ENCODE assay signal across 10 cellular contexts in the genomic region with DNA sequence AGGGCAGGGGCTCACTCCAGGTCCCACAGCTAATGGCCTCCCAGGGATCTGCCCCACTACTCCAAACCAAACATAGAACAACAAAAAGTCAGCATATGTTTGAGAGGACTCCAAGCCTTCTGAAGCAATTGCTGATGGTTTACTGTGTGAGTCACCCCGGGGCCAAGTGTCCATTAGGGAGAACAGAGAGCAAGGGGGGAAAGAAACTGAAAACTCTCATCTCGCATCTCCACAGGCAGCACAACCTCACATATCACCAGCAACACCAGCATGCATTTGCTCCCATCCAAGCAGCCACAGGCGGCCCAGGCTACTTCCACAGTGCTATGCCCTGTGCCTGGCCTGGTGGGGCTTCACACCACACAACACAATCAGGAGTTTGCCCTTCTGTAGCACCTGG. TPM values are rescaled to one million over a fixed set of nuclear protein-coding genes. Genes with fewer than 3 reads are reported as not detected.
DNase-seq lines count a peak whose midpoint lies in the region; ATAC-seq, FAIRE-seq and TF ChIP-seq lines count a peak whose summit lies in the region.
"Had no signal": no experiment of that assay in that cellular context is flagged by ENCODE, and none has a peak within 500 bp of the region (broad histone marks: within the 10 kb centered on the region; RNA-seq: fewer than 3 reads in every experiment).

No MANE protein-coding gene starts in this region.

- peak overlapping the region; percentile 2 for H2AFZ ChIP-seq in astrocyte (ENCODE audit: low read depth, low read length)

- H3K9me3 Mint-ChIP-seq in astrocyte (ENCODE audit: unreplicated experiment): peaks cover 2% of the 10 kb centered on the region
- H3K9me3 Mint-ChIP-seq in immature natural killer cell: no peaks in the 10 kb centered on the region

- H3K4me2 ChIP-seq in astrocyte (ENCODE audit: low read length): peak overlapping the region; percentile 21

- no peaks in the 10 kb centered on the region for H3K36me3 ChIP-seq in astrocyte (ENCODE audit: insufficient read depth, low read length)
- peaks cover 0 to 6% (median 5%) of the 10 kb centered on the region in 3 donors for H3K36me3 ChIP-seq in skeletal muscle tissue (ENCODE audit: control insufficient read depth in 3 of 3, insufficient read depth in 3 of 3, low read length in 3 of 3)

- H3K27ac ChIP-seq in astrocyte (ENCODE audit: low read depth, low read length): no peak overlapping the region
- H3K27ac ChIP-seq in skeletal muscle tissue (ENCODE audit: low read depth, low read length): peak overlapping the region; percentile 48

- H3K27me3 Mint-ChIP-seq in astrocyte (ENCODE audit: low read depth, unreplicated experiment) (peaks cover 3% of the 10 kb centered on the region), immature natural killer cell (ENCODE audit: low read depth in 3 of 3) (peaks cover 0 to 2% (median 0%) of the 10 kb centered on the region in 3 donors)

- H4K20me1 ChIP-seq in astrocyte (ENCODE audit: insufficient read depth, low read length): no peaks in the 10 kb centered on the region

- H3K9ac ChIP-seq in astrocyte (ENCODE audit: low read length) (no peak overlapping the region), skeletal muscle tissue (ENCODE audit: low read depth in 1 of 3, low read length in 3 of 3) (peak overlapping the region in 2 of 3 donors; percentile 48 to 55)

- H3K4me1 ChIP-seq in astrocyte (ENCODE audit: insufficient read depth, low read length): peaks cover 34% of the 10 kb centered on the region
- peaks cover 46 to 78% (median 50%) of the 10 kb centered on the region in 3 donors for H3K4me1 ChIP-seq in skeletal muscle tissue (ENCODE audit: control insufficient read depth in 3 of 3, insufficient read depth in 3 of 3, low read length in 3 of 3)

- H3K79me2 ChIP-seq in astrocyte (ENCODE audit: insufficient read depth, low read length): no peaks in the 10 kb centered on the region

- TF ChIP-seq CTCF in astrocyte (IDR thresholded peaks at IDR 0.05; ENCODE audit: insufficient read depth, low read depth, low read length): no peak
- no peak for TF ChIP-seq CTCF in GM10266 (IDR thresholded peaks at IDR 0.05; ENCODE audit: control insufficient read depth, insufficient read depth, low read depth, missing control alignments)

- FAIRE-seq in astrocyte (lab: Jason Lieb, UNC): no peak

- peak; percentile 62 for DNase-seq in HK-2 (ENCODE audit: unreplicated experiment)
- DNase-seq in astrocyte (ENCODE audit: low read depth): peak; percentile 67
- DNase-seq in immature natural killer cell: no peak
- no peak for DNase-seq in GM10266 (ENCODE audit: extremely low spot score)
- DNase-seq in NCI-H1105 (lab: John Stamatoyannopoulos, UW): no peak
- DNase-seq in NCI-H510A treated with DMSO at 0.1 percent for 48 hours (lab: John Stamatoyannopoulos, UW): no peak
- DNase-seq: activated CD4-positive, alpha-beta T cell treated with anti-CD3 and anti-CD28 coated beads, Interleukin-2, amount 50 U/mL, for 4 hours; NK-92 treated with Interleukin-12 subunit alpha and Interleukin-12 subunit beta, amount 100 ng/mL, for 24 hours had no signal

- H3K27me3 ChIP-seq in astrocyte (ENCODE audit: insufficient read depth, low read length): no peaks in the 10 kb centered on the region
- H3K27me3 ChIP-seq in skeletal muscle tissue (ENCODE audit: control insufficient read depth in 3 of 3, insufficient read depth in 3 of 3, low read length in 3 of 3): no peaks in the 10 kb centered on the region

- peaks cover 2% of the 10 kb centered on the region for H3K36me3 Mint-ChIP-seq in astrocyte (ENCODE audit: low read depth, unreplicated experiment)
- peaks cover 18 to 21% (median 21%) of the 10 kb centered on the region in 3 donors for H3K36me3 Mint-ChIP-seq in immature natural killer cell

- H3K27ac Mint-ChIP-seq in astrocyte (ENCODE audit: unreplicated experiment) (peak overlapping the region; percentile 88), immature natural killer cell (peak overlapping the region in 5 of 6 donors; percentile 71 to 82 (median 78))

- H3K9me3 ChIP-seq in astrocyte (ENCODE audit: insufficient read depth, low read depth, low read length) (no peaks in the 10 kb centered on the region), skeletal muscle tissue (ENCODE audit: control insufficient read depth in 3 of 3, low read length in 3 of 3) (no peaks in the 10 kb centered on the region)

- H3K4me3 Mint-ChIP-seq in astrocyte (ENCODE audit: unreplicated experiment) (no peak overlapping the region), immature natural killer cell (peak overlapping the region; percentile 36 to 69 (median 59))

- no peak for ATAC-seq in GM18519 (IDR thresholded peaks at IDR 0.05; ENCODE audit: low FRiP score, unreplicated experiment)

- H3K4me3 ChIP-seq in astrocyte (ENCODE audit: insufficient read depth, low read depth, low read length) (no peak overlapping the region), skeletal muscle tissue (ENCODE audit: low read length in 3 of 3) (no peak overlapping the region)

- H3K4me1 Mint-ChIP-seq in astrocyte (ENCODE audit: low read depth, unreplicated experiment) (peaks cover 59% of the 10 kb centered on the region), immature natural killer cell (peaks cover 100% of the 10 kb centered on the region in 2 donors)

RNA-seq across cellular contexts. Expression of a gene that starts 39.1 kb away (rescaled TPM):
- total RNA-seq in astrocyte (4.9 and 6.0 TPM in 2 replicates), skeletal muscle tissue (4.7 TPM)
- 10 to 100 TPM; 24.0 to 41.8 (median 25.3) TPM for polyA plus RNA-seq in immature natural killer cell

Comparison
In these comparisons a context has a peak if more than half of its experiments do, and no peak if none do; other contexts are left out.
1. DNase-seq: peak in HK-2 (single experiment) and astrocyte (single experiment); none in immature natural killer cell (0 of 3), GM10266 (single experiment), NCI-H1105 (single experiment) and NCI-H510A treated with DMSO at 0.1 percent for 48 hours (single experiment).